In genomic region chrX:76127341-76127740, GRCh38 we compare ENCODE assay signal across 19 cellular contexts. TPM values are rescaled to one million over a fixed set of nuclear protein-coding genes. Genes with fewer than 3 reads are reported as not detected.
A peak's percentile ranks its signal among the peaks of the same experiment; 100 is the strongest.
DNase-seq lines count a peak whose midpoint lies in the region; ATAC-seq, FAIRE-seq and TF ChIP-seq lines count a peak whose summit lies in the region.
"Had no signal": no experiment of that assay in that cellular context is flagged by ENCODE, and none has a peak within 500 bp of the region (broad histone marks: within the 10 kb centered on the region; RNA-seq: fewer than 3 reads in every experiment).

No MANE protein-coding gene starts in this region.

- H3K9me2 ChIP-seq in MM.1S (replicated peaks; ENCODE audit: insufficient read depth, low read length), result no peaks in the 10 kb centered on the region

- no peak overlapping the region for H3K9ac ChIP-seq in MM.1S (ENCODE audit: low read length)
- no peak overlapping the region for H3K9ac ChIP-seq in K562 (ENCODE audit: insufficient read depth in 1 of 2, low read depth in 2 of 2, low read length in 2 of 2)

- H3K36me3 Mint-ChIP-seq in activated CD4-positive, alpha-beta T cell treated with anti-CD3 and anti-CD28 coated beads for 36 hours (ENCODE audit: low read depth), result no peaks in the 10 kb centered on the region
- no peaks in the 10 kb centered on the region for H3K36me3 Mint-ChIP-seq in activated CD4-positive, alpha-beta T cell treated with anti-CD3 and anti-CD28 coated beads, Interleukin-2, amount 10 ng/mL, durations not matched to agents 24 days and 14 days (ENCODE audit: low read depth)
- no peaks in the 10 kb centered on the region for H3K36me3 Mint-ChIP-seq in T-helper 17 cell (ENCODE audit: low read depth)

- no peaks in the 10 kb centered on the region for H3K4me1 Mint-ChIP-seq in activated CD4-positive, alpha-beta T cell treated with anti-CD3 and anti-CD28 coated beads for 36 hours
- no peaks in the 10 kb centered on the region for H3K4me1 Mint-ChIP-seq in activated CD4-positive, alpha-beta T cell treated with anti-CD3 and anti-CD28 coated beads, Interleukin-2, amount 10 ng/mL, durations not matched to agents 24 days and 14 days
- no peaks in the 10 kb centered on the region for H3K4me1 Mint-ChIP-seq in T-helper 17 cell
- H3K4me1 Mint-ChIP-seq: CD4-positive, alpha-beta memory T cell had no signal

- no peak for ATAC-seq in activated CD4-positive, alpha-beta T cell treated with anti-CD3 and anti-CD28 coated beads for 36 hours
- 0 out of 3 replicates have a peak, but pooled peaks have one; percentile 34 for ATAC-seq in K562
- no peak for ATAC-seq in upper lobe of right lung
- no peak for ATAC-seq in T-helper 17 cell
- ATAC-seq: heart left ventricle had no signal

- DNase-seq in activated CD4-positive, alpha-beta T cell treated with anti-CD3 and anti-CD28 coated beads for 36 hours, result peak; percentile 4
- DNase-seq in activated CD4-positive, alpha-beta T cell treated with anti-CD3 and anti-CD28 coated beads, Interleukin-2, amount 10 ng/mL, durations not matched to agents 24 days and 14 days, result no peak
- DNase-seq in MM.1S (peak; percentile 9), K562 (ENCODE audit: extremely low read depth in 1 of 4, low spot score in 3 of 4) (peak in 1 of 4 experiments; percentile 2), upper lobe of right lung (no peak), HK-2 (ENCODE audit: unreplicated experiment) (no peak), T-helper 17 cell (no peak), thyroid gland (no peak)
- DNase-seq: ACHN; caudate nucleus; CD4-positive, alpha-beta memory T cell; effector CD8-positive, alpha-beta T cell; heart left ventricle; HFFc6; NCI-H1105 treated with DMSO at 0.1 percent for 48 hours had no signal

- in situ Hi-C loops in K562 (cut with MboI), result no loop called here

- no TSS peak for BruUV-seq in K562 (replicated peaks; lab: Mats Ljungman, UMichigan)

- no peak overlapping the region for H3K4me3 Mint-ChIP-seq in activated CD4-positive, alpha-beta T cell treated with anti-CD3 and anti-CD28 coated beads for 36 hours
- no peak overlapping the region for H3K4me3 Mint-ChIP-seq in activated CD4-positive, alpha-beta T cell treated with anti-CD3 and anti-CD28 coated beads, Interleukin-2, amount 10 ng/mL, durations not matched to agents 24 days and 14 days
- H3K4me3 Mint-ChIP-seq in T-helper 17 cell, result no peak overlapping the region
- H3K4me3 Mint-ChIP-seq: CD4-positive, alpha-beta memory T cell; HFFc6 had no signal

- H3K4me3 ChIP-seq in MM.1S (ENCODE audit: low read length) (no peak overlapping the region), K562 (no peak overlapping the region), upper lobe of right lung (no peak overlapping the region), thyroid gland (replicated peaks in 1 of 3) (no peak overlapping the region)
- H3K4me3 ChIP-seq: heart left ventricle, SK-N-MC, vagina had no signal

- no peak for TF ChIP-seq EP300 in K562 (IDR thresholded peaks at IDR 0.05; ENCODE audit: low read length)

- H3K9me3 ChIP-seq in MM.1S (replicated peaks; ENCODE audit: insufficient read depth, low read length), result no peaks in the 10 kb centered on the region
- no peaks in the 10 kb centered on the region for H3K9me3 ChIP-seq in K562 (replicated peaks; ENCODE audit: control insufficient read depth, insufficient read depth, low read depth, low read length)
- no peaks in the 10 kb centered on the region for H3K9me3 ChIP-seq in upper lobe of right lung
- no peaks in the 10 kb centered on the region for H3K9me3 ChIP-seq in T-helper 17 cell (ENCODE audit: control insufficient read depth, low read length, poor library complexity, severe bottlenecking)
- no peaks in the 10 kb centered on the region for H3K9me3 ChIP-seq in thyroid gland
- H3K9me3 ChIP-seq: vagina had no signal

- H3K36me3 ChIP-seq in MM.1S (replicated peaks; ENCODE audit: insufficient read depth, low read length) (no peaks in the 10 kb centered on the region), K562 (ENCODE audit: control insufficient read depth, insufficient read depth, low read length) (no peaks in the 10 kb centered on the region), upper lobe of right lung (no peaks in the 10 kb centered on the region), thyroid gland (no peaks in the 10 kb centered on the region)
- H3K36me3 ChIP-seq: heart left ventricle, vagina had no signal

- H3K4me2 ChIP-seq in MM.1S (ENCODE audit: low read depth, low read length), result no peak overlapping the region
- H3K4me2 ChIP-seq in K562 (ENCODE audit: insufficient read depth, low read length), result no peak overlapping the region

- peaks cover 4% of the 10 kb centered on the region for H3K27me3 Mint-ChIP-seq in activated CD4-positive, alpha-beta T cell treated with anti-CD3 and anti-CD28 coated beads for 36 hours
- H3K27me3 Mint-ChIP-seq in activated CD4-positive, alpha-beta T cell treated with anti-CD3 and anti-CD28 coated beads, Interleukin-2, amount 10 ng/mL, durations not matched to agents 24 days and 14 days, result no peaks in the 10 kb centered on the region
- peaks cover 18% of the 10 kb centered on the region for H3K27me3 Mint-ChIP-seq in T-helper 17 cell

- no peak overlapping the region for H2AFZ ChIP-seq in MM.1S (ENCODE audit: low read length)
- H2AFZ ChIP-seq in K562 (ENCODE audit: low read depth, low read length), result no peak overlapping the region

- H3K27me3 ChIP-seq in MM.1S (replicated peaks; ENCODE audit: insufficient read depth, low read length), result no peaks in the 10 kb centered on the region
- no peaks in the 10 kb centered on the region for H3K27me3 ChIP-seq in K562 (ENCODE audit: control insufficient read depth in 2 of 2, insufficient read depth in 2 of 2, low read length in 2 of 2)
- H3K27me3 ChIP-seq in upper lobe of right lung, result no peaks in the 10 kb centered on the region
- H3K27me3 ChIP-seq in thyroid gland, result no peaks in the 10 kb centered on the region
- H3K27me3 ChIP-seq: vagina had no signal

- no peaks in the 10 kb centered on the region for H3K4me1 ChIP-seq in MM.1S (ENCODE audit: low read length)
- H3K4me1 ChIP-seq in K562 (replicated peaks in 1 of 2; ENCODE audit: control insufficient read depth in 2 of 2, insufficient read depth in 2 of 2, low read length in 2 of 2), result no peaks in the 10 kb centered on the region
- no peaks in the 10 kb centered on the region for H3K4me1 ChIP-seq in upper lobe of right lung
- no peaks in the 10 kb centered on the region for H3K4me1 ChIP-seq in thyroid gland
- H3K4me1 ChIP-seq: heart left ventricle, vagina had no signal

- H3F3A ChIP-seq in MM.1S (ENCODE audit: insufficient read depth, low read length), result no peaks in the 10 kb centered on the region

- H3K27ac ChIP-seq in MM.1S (ENCODE audit: low read length) (no peak overlapping the region), K562 (ENCODE audit: extremely low read depth, low read depth, low read length) (no peak overlapping the region), upper lobe of right lung (no peak overlapping the region), thyroid gland (no peak overlapping the region)
- H3K27ac ChIP-seq: heart left ventricle, SK-N-MC, vagina had no signal

- TF ChIP-seq RAD21 in K562 (CRISPR knock-in tag; conservative IDR thresholded peaks at IDR 0.05 in 1 of 2, IDR thresholded peaks at IDR 0.05 in 1 of 2), result no peak

- 14% methylated on average over 1 of the region's 2 CpGs for WGBS in K562 (ENCODE audit: insufficient coverage, low coverage, missing lambda C conversion rate)
- WGBS in thyroid gland, 2 donors, result 79% methylated on average over 2 of the region's 2 CpGs; no CpG with 5 or more reads in 1 of the 2 donors

- POLR2A ChIA-PET in activated CD4-positive, alpha-beta T cell treated with anti-CD3 and anti-CD28 coated beads for 36 hours (lab: Charles Lee), result no interaction called here
- POLR2A ChIA-PET in K562 (lab: Yijun Ruan, JAX), result no interaction called here

- CTCF ChIA-PET in activated CD4-positive, alpha-beta T cell treated with anti-CD3 and anti-CD28 coated beads for 36 hours (lab: Charles Lee), result no interaction called here
- CTCF ChIA-PET in K562 (lab: Yijun Ruan, JAX; ENCODE audit: low intra/inter-chr PET ratio), result no interaction called here

- FAIRE-seq in K562 (lab: Jason Lieb, UNC), result no peak
- FAIRE-seq: keratinocyte had no signal

- peaks cover 1% of the 10 kb centered on the region for H3K9me3 Mint-ChIP-seq in activated CD4-positive, alpha-beta T cell treated with anti-CD3 and anti-CD28 coated beads for 36 hours (ENCODE audit: low read depth)
- no peaks in the 10 kb centered on the region for H3K9me3 Mint-ChIP-seq in activated CD4-positive, alpha-beta T cell treated with anti-CD3 and anti-CD28 coated beads, Interleukin-2, amount 10 ng/mL, durations not matched to agents 24 days and 14 days

- H3K9me1 ChIP-seq in K562 (ENCODE audit: control insufficient read depth, insufficient read depth, low read length), result no peaks in the 10 kb centered on the region

- intact Hi-C loops in activated CD4-positive, alpha-beta T cell treated with anti-CD3 and anti-CD28 coated beads for 36 hours (cut with DNase I, micrococcal nuclease), result no loop called here
- intact Hi-C loops in activated CD4-positive, alpha-beta T cell treated with anti-CD3 and anti-CD28 coated beads, Interleukin-2, amount 10 ng/mL, durations not matched to agents 24 days and 14 days (cut with micrococcal nuclease), result no loop called here
- intact Hi-C loops in K562 (cut with micrococcal nuclease), result no loop called here
- intact Hi-C loops in upper lobe of right lung (cut with DNase I), result no loop called here
- intact Hi-C loops in thyroid gland (cut with DNase I), result no loop called here

- TF ChIP-seq CTCF in MM.1S (IDR thresholded peaks at IDR 0.05; ENCODE audit: low read length) (no peak), K562 (IDR thresholded peaks at IDR 0.05 in 2 of 3, conservative IDR thresholded peaks at IDR 0.05 in 1 of 3; ENCODE audit: insufficient read depth in 2 of 3, low read depth in 1 of 3, low read length in 3 of 3) (0 out of 6 replicates have a peak, but pooled peaks of 1 of the 3 experiments have one; percentile 16), upper lobe of right lung (IDR thresholded peaks at IDR 0.05) (peak; percentile 14), thyroid gland (IDR thresholded peaks at IDR 0.05) (no peak)

- TF ChIP-seq POLR2A in K562 (conservative IDR thresholded peaks at IDR 0.05) (no peak), thyroid gland (IDR thresholded peaks at IDR 0.05) (no peak)

- H4K20me1 ChIP-seq in MM.1S (ENCODE audit: insufficient read depth, low read length) (no peaks in the 10 kb centered on the region), K562 (replicated peaks; ENCODE audit: control insufficient read depth, insufficient read depth, low read length) (no peaks in the 10 kb centered on the region)

- H3K79me2 ChIP-seq in MM.1S (ENCODE audit: low read length) (no peaks in the 10 kb centered on the region), K562 (ENCODE audit: control insufficient read depth, insufficient read depth, low read length) (no peaks in the 10 kb centered on the region)

- H3K27ac Mint-ChIP-seq in activated CD4-positive, alpha-beta T cell treated with anti-CD3 and anti-CD28 coated beads for 36 hours, result no peak overlapping the region
- no peak overlapping the region for H3K27ac Mint-ChIP-seq in activated CD4-positive, alpha-beta T cell treated with anti-CD3 and anti-CD28 coated beads, Interleukin-2, amount 10 ng/mL, durations not matched to agents 24 days and 14 days
- H3K27ac Mint-ChIP-seq in T-helper 17 cell, result no peak overlapping the region
- H3K27ac Mint-ChIP-seq: activated T-helper 2 cell treated with anti-CD3 and anti-CD28 coated beads, Interferon-gamma antibody, Interleukin-2, Interleukin-4, amounts not matched to agents 10 μg/mL and 5 μg/mL and 100 μg/mL, durations not matched to agents 14 hours and 24 hours and 36 hours; CD4-positive, alpha-beta memory T cell; HFFc6 had no signal

RNA-seq across cellular contexts. Expression of gene PBDC1, which starts 45.5 kb away (rescaled TPM):
- 10 to 100 TPM; 29.6 to 36.5 TPM for total RNA-seq in activated CD4-positive, alpha-beta T cell treated with anti-CD3 and anti-CD28 coated beads for 36 hours
- total RNA-seq in activated CD4-positive, alpha-beta T cell treated with anti-CD3 and anti-CD28 coated beads, Interleukin-2, amount 10 ng/mL, durations not matched to agents 24 days and 14 days, result 45.5 and 47.4 TPM in 2 replicates
- total RNA-seq in K562 (2011; cell fraction: chromatin; rRNA removed; ENCODE audit: low replicate concordance), result 2.2 and 8.4 TPM in 2 replicates
- 2.8 and 3.3 TPM in 2 replicates for total RNA-seq in K562 (2011; cell fraction: nucleolus; rRNA removed)
- 3.1 and 3.5 TPM in 2 replicates for total RNA-seq in K562 (2011; cell fraction: nucleoplasm; rRNA removed)
- total RNA-seq in K562 (2014; rRNA removed), result 8.2 and 8.8 TPM in 2 replicates
- 14.8 and 18.8 TPM in 2 replicates for total RNA-seq in K562 (2014; rRNA removed; fragmentation: Illumina TruSeq; extraction: Trizol)
- 15.9 and 17.1 TPM in 2 replicates for total RNA-seq in K562 (2015; rRNA removed; fragmentation: Illumina TruSeq; extraction: Trizol)
- 12.3 and 14.7 TPM in 2 replicates for total RNA-seq in K562 (2021)
- polyA plus RNA-seq in K562 (2011; rRNA removed), result 10.9 and 18.8 TPM in 2 replicates
- 10.3 and 14.3 TPM in 2 replicates for polyA plus RNA-seq in K562 (2011; cell fraction: cytosol; rRNA removed)
- polyA plus RNA-seq in K562 (2011; cell fraction: nucleus; rRNA removed), result 5.0 and 5.3 TPM in 2 replicates
- polyA plus RNA-seq in K562 (2012), result 11.7 and 28.9 TPM in 2 replicates
- polyA plus RNA-seq in K562 (2014; fragmentation: Illumina TruSeq; extraction: Trizol), result 28.6 and 33.8 TPM in 2 replicates
- polyA plus RNA-seq in K562 (2014; fragmentation: Nextera tagmentation; extraction: Ambion mirVana), result 10 to 100 TPM; 46.3 to 46.9 TPM
- 15.7 and 16.1 TPM in 2 replicates for polyA plus RNA-seq in K562 (2014; rRNA removed)
- polyA minus RNA-seq in K562 (2011; rRNA and poly(A)+ RNA removed), result 12.6 and 13.1 TPM in 2 replicates
- polyA minus RNA-seq in K562 (2011; cell fraction: cytosol; rRNA and poly(A)+ RNA removed), result 6.5 and 6.9 TPM in 2 replicates
- polyA minus RNA-seq in K562 (2011; cell fraction: nucleus; rRNA and poly(A)+ RNA removed), result 2.7 and 4.3 TPM in 2 replicates
- total RNA-seq in upper lobe of right lung, result 20.6 TPM
- 10 to 100 TPM; 16.9 to 20.0 TPM for total RNA-seq in T-helper 17 cell
- total RNA-seq in thyroid gland, result 10 to 100 TPM in 3 of 4 donors, 1 to 10 TPM in 1; 8.9 to 20.2 (median 15.3) TPM

Comparison
In these comparisons a context has a peak if more than half of its experiments do, and no peak if none do; other contexts are left out.
1. DNase-seq: peak in activated CD4-positive, alpha-beta T cell treated with anti-CD3 and anti-CD28 coated beads for 36 hours (single experiment) and MM.1S (single experiment); none in activated CD4-positive, alpha-beta T cell treated with anti-CD3 and anti-CD28 coated beads, Interleukin-2, amount 10 ng/mL, durations not matched to agents 24 days and 14 days (single experiment), upper lobe of right lung (single experiment), HK-2 (single experiment), T-helper 17 cell (0 of 3) and thyroid gland (0 of 2).